ENCODE assay signal across 9 cellular contexts in genomic region chr10:93115661-93116383, GRCh38. TPM values are rescaled to one million over a fixed set of nuclear protein-coding genes. Genes with fewer than 3 reads are reported as not detected.
DNase-seq lines count a peak whose midpoint lies in the region; ATAC-seq, FAIRE-seq and TF ChIP-seq lines count a peak whose summit lies in the region.
"Had no signal": no experiment of that assay in that cellular context is flagged by ENCODE, and none has a peak within 500 bp of the region (broad histone marks: within the 10 kb centered on the region; RNA-seq: fewer than 3 reads in every experiment).

No MANE protein-coding gene starts in this region.

- POLR2A ChIA-PET in Panc1 (lab: Charles Lee): interaction anchor here (0.7 kb wide), 1 partner anchor 452 kb away, joined by 3 read pairs; no protein-coding TSS in a partner anchor

- ATAC-seq in HG03095 (IDR thresholded peaks at IDR 0.05; ENCODE audit: unreplicated experiment) (peak; percentile 60), Panc1 (peak; percentile 79)
- peak; percentile 71 to 72 for ATAC-seq in activated T-cell treated with anti-CD3 and anti-CD28 coated beads, Interleukin-2, amount 50 U/mL, for 4 hours

- no peak overlapping the region for H3K9ac ChIP-seq in parathyroid adenoma

- CTCF ChIA-PET in Panc1 (lab: Charles Lee): interaction anchor here (0.6 to 1.5 kb wide), 6 partner anchors 11 to 367 kb away, joined by 3 to 15 read pairs (median 4); no protein-coding TSS in a partner anchor

- H3K27me3 ChIP-seq in Panc1 (ENCODE audit: control insufficient read depth, insufficient read depth, low read length): peaks cover 7% of the 10 kb centered on the region; the same call in 1 of the 2 replicates
- no peaks in the 10 kb centered on the region for H3K27me3 ChIP-seq in parathyroid adenoma (ENCODE audit: control insufficient read depth, insufficient read depth, low read length)

- no TSS peak for BruUV-seq in Panc1 (replicated peaks; lab: Mats Ljungman, UMichigan)

- peak; percentile 26 for FAIRE-seq in GM12891 (lab: Jason Lieb, UNC)

- no peak overlapping the region for H2AFZ ChIP-seq in parathyroid adenoma

- H3K9me3 ChIP-seq in Panc1 (ENCODE audit: control insufficient read depth, insufficient read depth, low read depth, low read length) (no peaks in the 10 kb centered on the region), parathyroid adenoma (ENCODE audit: control insufficient read depth, low read length) (no peaks in the 10 kb centered on the region)

- no peak overlapping the region for H3K27ac ChIP-seq in Panc1 (ENCODE audit: low read length)
- H3K27ac ChIP-seq in parathyroid adenoma: no peak overlapping the region

- in situ Hi-C loops in Panc1 (cut with HindIII; ENCODE audit: low pct_unique_long_range_greater_than_20kb, low sequenced_read_pairs): no loop called here

- DNase-seq in GM12891 (ENCODE audit: insufficient read length, low spot score): peak; percentile 38
- peak; percentile 15 for DNase-seq in Panc1 (ENCODE audit: low read depth, low spot score)
- DNase-seq in activated T-cell treated with anti-CD3 and anti-CD28 coated beads, Interleukin-2, amount 50 U/mL, for 4 hours: peak; percentile 64
- DNase-seq in fibroblast of villous mesenchyme (ENCODE audit: low read depth): peak; percentile 55
- DNase-seq in ureter (ENCODE audit: low spot score): peak; percentile 65
- no peak for DNase-seq in GF-D8 (lab: John Stamatoyannopoulos, UW)

- no peak overlapping the region for H3K4me3 Mint-ChIP-seq in activated T-cell treated with anti-CD3 and anti-CD28 coated beads, Interleukin-2, amount 50 U/mL, for 4 hours

- no peaks in the 10 kb centered on the region for H3K79me2 ChIP-seq in parathyroid adenoma

- no peaks in the 10 kb centered on the region for H3K36me3 Mint-ChIP-seq in activated T-cell treated with anti-CD3 and anti-CD28 coated beads, Interleukin-2, amount 50 U/mL, for 4 hours (ENCODE audit: insufficient read depth)

- no peaks in the 10 kb centered on the region for H3K36me3 ChIP-seq in Panc1 (ENCODE audit: control insufficient read depth, insufficient read depth, low read length)
- no peaks in the 10 kb centered on the region for H3K36me3 ChIP-seq in parathyroid adenoma (ENCODE audit: control insufficient read depth, insufficient read depth, low read length)

- H3K4me3 ChIP-seq in Panc1 (ENCODE audit: low read depth in 2 of 2, low read length in 2 of 2) (no peak overlapping the region), fibroblast of villous mesenchyme (ENCODE audit: low read depth, low read length) (no peak overlapping the region), parathyroid adenoma (ENCODE audit: low read depth, low read length) (no peak overlapping the region)

- intact Hi-C loops in Panc1 (cut with micrococcal nuclease; ENCODE audit: unreplicated experiment): loop anchor here (10.0 kb wide), 1 partner anchor 169 kb away; no protein-coding TSS in a partner anchor

- no peaks in the 10 kb centered on the region for H3K9me3 Mint-ChIP-seq in activated T-cell treated with anti-CD3 and anti-CD28 coated beads, Interleukin-2, amount 50 U/mL, for 4 hours

- H3K4me1 Mint-ChIP-seq in activated T-cell treated with anti-CD3 and anti-CD28 coated beads, Interleukin-2, amount 50 U/mL, for 4 hours (ENCODE audit: low read depth): peaks cover 14% of the 10 kb centered on the region

- H3K4me1 ChIP-seq in Panc1 (ENCODE audit: control insufficient read depth, insufficient read depth, low read length) (no peaks in the 10 kb centered on the region), parathyroid adenoma (no peaks in the 10 kb centered on the region)

- H3K27me3 Mint-ChIP-seq in activated T-cell treated with anti-CD3 and anti-CD28 coated beads, Interleukin-2, amount 50 U/mL, for 4 hours (ENCODE audit: low read depth): peaks cover 16% of the 10 kb centered on the region

- no peak for TF ChIP-seq POLR2A in GM12891 (IDR thresholded peaks at IDR 0.05; ENCODE audit: low read depth, low read length)

- TF ChIP-seq CTCF in Panc1 (IDR thresholded peaks at IDR 0.05): peak; percentile 58
- TF ChIP-seq CTCF in fibroblast of villous mesenchyme (IDR thresholded peaks at IDR 0.05; ENCODE audit: insufficient read depth, low read depth, low read length): peak; percentile 61
- TF ChIP-seq CTCF in parathyroid adenoma (IDR thresholded peaks at IDR 0.05): peak; percentile 24

- no peak overlapping the region for H3K4me2 ChIP-seq in parathyroid adenoma (ENCODE audit: low read length)

TF ChIP-seq in GM12891, 5 proteins besides CTCF, POLR2A, EP300 and RAD21:
- TF ChIP-seq SPI1 (IDR thresholded peaks at IDR 0.05; ENCODE audit: low read depth, low read length): peak; percentile 51; the same call in 1 of the 2 replicates
- TF ChIP-seq POLR2AphosphoS5 (IDR thresholded peaks at IDR 0.05; ENCODE audit: low read depth, low read length): no peak
TF ChIP-seq in GM12891: peak in this region for 1.

RNA-seq across cellular contexts. Expression of gene CYP26A1, which starts 42.1 kb away (rescaled TPM):
- 0.08 TPM for polyA plus RNA-seq in GM12891 (2012; ENCODE audit: low read depth, missing spikeins)
- total RNA-seq in Panc1 (2021; ENCODE audit: unreplicated experiment) (1.5 TPM), fibroblast of villous mesenchyme (under 0.01 TPM in 1 of 2 replicates, not detected in the other), ureter (not detected)
- 2.7 TPM for polyA plus RNA-seq in Panc1 (2012; ENCODE audit: insufficient read length)
- not detected for total RNA-seq in activated T-cell treated with anti-CD3 and anti-CD28 coated beads, Interleukin-2, amount 50 U/mL, for 4 hours
- total RNA-seq: mononuclear cell had no signal

RNA-seq across cellular contexts. Expression of gene CYP26C1, which starts 55.2 kb away (rescaled TPM):
- polyA plus RNA-seq in GM12891 (2012; ENCODE audit: low read depth, missing spikeins): not detected
- total RNA-seq in Panc1 (2021; ENCODE audit: unreplicated experiment) (1.1 TPM), fibroblast of villous mesenchyme (not detected in 2 replicates), ureter (0.10 TPM)
- polyA plus RNA-seq in Panc1 (2012; ENCODE audit: insufficient read length): 2.7 TPM
- total RNA-seq in activated T-cell treated with anti-CD3 and anti-CD28 coated beads, Interleukin-2, amount 50 U/mL, for 4 hours: under 1 TPM in 2 of 3 donors, not detected in 1; 0.05 to 0.13 TPM
- total RNA-seq: mononuclear cell had no signal
